In the genomic region with DNA sequence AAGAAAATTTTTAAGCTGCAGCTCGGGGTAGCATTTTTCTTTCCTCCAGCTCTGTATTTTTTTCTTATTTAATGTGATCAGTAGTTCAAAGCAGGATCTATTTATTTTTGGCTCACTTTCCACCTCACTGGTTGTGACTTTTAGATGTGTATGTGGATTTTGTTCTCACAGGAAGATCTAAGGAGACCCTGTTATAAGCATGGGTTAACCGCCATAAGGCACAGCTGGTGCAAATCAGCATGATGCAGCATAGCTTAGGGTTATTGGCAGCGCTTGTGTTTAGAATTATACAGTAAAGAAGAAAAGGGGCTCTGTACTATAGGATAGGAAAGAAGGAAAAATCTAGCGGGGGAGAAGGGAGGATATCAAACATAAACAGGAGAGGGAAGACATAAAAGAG, we compare ENCODE assay signal across 16 cellular contexts.
"Had no signal": no experiment of that assay in that cellular context is flagged by ENCODE, and none has a peak within 500 bp of the region (broad histone marks: within the 10 kb centered on the region; RNA-seq: fewer than 3 reads in every experiment).

No MANE protein-coding gene starts in this region.

- ATAC-seq: activated CD8-positive, alpha-beta T cell treated with anti-CD3 and anti-CD28 coated beads for 36 hours; activated T-cell treated with anti-CD3 and anti-CD28 coated beads, Interleukin-2, amount 50 U/mL, for 4 hours; lower lobe of right lung; stimulated activated memory B cell treated with anti-CD40 and anti-IgM and Interleukin-4, amounts not matched to agents 10 μg/mL and 1 μg/mL and 100 μg/mL, for 72 hours had no signal

- H3K27me3 ChIP-seq: brain microvascular endothelial cell, ovary, sigmoid colon, thyroid gland had no signal

- H3K4me1 ChIP-seq: lower lobe of right lung, sigmoid colon, thyroid gland had no signal

- H3K9me3 ChIP-seq: lower lobe of right lung, ovary, thyroid gland had no signal

- H3K27ac ChIP-seq: brain microvascular endothelial cell, lower lobe of right lung, ovary, sigmoid colon, thyroid gland had no signal

- DNase-seq: activated B cell treated with CpG ODN at 0.5 μM for 24 hours; activated CD4-positive, alpha-beta T cell treated with anti-CD3 and anti-CD28 coated beads for 48 hours; activated CD8-positive, alpha-beta T cell treated with anti-CD3 and anti-CD28 coated beads for 36 hours; activated gamma-delta T cell; activated T-cell treated with anti-CD3 and anti-CD28 coated beads, Interleukin-2, amount 50 U/mL, for 4 hours; amygdala; brain microvascular endothelial cell; effector memory CD4-positive, alpha-beta T cell; head of caudate nucleus; immature natural killer cell; lower lobe of right lung; midbrain; ovary; sigmoid colon; thyroid gland had no signal

- H3K4me3 ChIP-seq: lower lobe of right lung, ovary, sigmoid colon, thyroid gland had no signal

- H3K36me3 ChIP-seq: brain microvascular endothelial cell, lower lobe of right lung, ovary, sigmoid colon, thyroid gland had no signal
